15 cellular contexts compared by ENCODE assay signal in genomic region chr12:130134563-130134915, GRCh38. TPM values are rescaled to one million over a fixed set of nuclear protein-coding genes. Genes with fewer than 3 reads are reported as not detected.
DNase-seq lines count a peak whose midpoint lies in the region; ATAC-seq and TF ChIP-seq lines count a peak whose summit lies in the region.
"Had no signal": no experiment of that assay in that cellular context is flagged by ENCODE, and none has a peak within 500 bp of the region (broad histone marks: within the 10 kb centered on the region; RNA-seq: fewer than 3 reads in every experiment).

No MANE protein-coding gene starts in this region.

- no peak for TF ChIP-seq CTCF in DND-41 (IDR thresholded peaks at IDR 0.05; ENCODE audit: borderline replicate concordance, extremely low read depth, low read length, poor library complexity, severe bottlenecking)
- TF ChIP-seq CTCF in VCaP (conservative IDR thresholded peaks at IDR 0.05): no peak

- H3K79me1 ChIP-seq in neuronal stem cell (ENCODE audit: low read depth, low read length): no peaks in the 10 kb centered on the region

- peak overlapping the region; percentile 49 for H3K14ac ChIP-seq in neuronal stem cell (ENCODE audit: low read length)

- no peaks in the 10 kb centered on the region for H3K36me3 ChIP-seq in DND-41 (ENCODE audit: insufficient read depth, low read length)
- no peaks in the 10 kb centered on the region for H3K36me3 ChIP-seq in neuronal stem cell (replicated peaks in 1 of 2; ENCODE audit: control insufficient read depth in 2 of 2, insufficient read depth in 2 of 2, low read length in 2 of 2)
- H3K36me3 ChIP-seq: HAP-1 had no signal

- H3K9me3 ChIP-seq in DND-41 (ENCODE audit: insufficient read depth, low read length, severe bottlenecking): no peaks in the 10 kb centered on the region
- H3K9me3 ChIP-seq in neuronal stem cell (replicated peaks in 1 of 2; ENCODE audit: control insufficient read depth in 2 of 2, insufficient read depth in 1 of 2, low read depth in 1 of 2, low read length in 2 of 2): peaks cover 0 to 2% of the 10 kb centered on the region in 2 donors
- H3K9me3 ChIP-seq: HAP-1 had no signal

- H3K27ac ChIP-seq in DND-41 (ENCODE audit: low read length) (no peak overlapping the region), VCaP (peak overlapping the region; percentile 38; the same call in 1 of the 2 replicates), neuronal stem cell (replicated peaks; ENCODE audit: low read length) (no peak overlapping the region)

- no peak for ATAC-seq in DND-41 (ENCODE audit: insufficient read depth, low read depth)
- ATAC-seq: GM23338 had no signal

- peak overlapping the region in 1 of 2 experiments; percentile 5; a peak in 1 of 4 replicates for H3K4me3 ChIP-seq in DND-41 (ENCODE audit: low read depth in 1 of 2, low read length in 2 of 2)
- H3K4me3 ChIP-seq in neuronal stem cell (ENCODE audit: low read length in 2 of 2): no peak overlapping the region
- H3K4me3 ChIP-seq: GM23338, HAP-1 had no signal

- DNase-seq in DND-41 (no peak), neuronal stem cell (ENCODE audit: low spot score) (no peak), middle frontal gyrus (ENCODE audit: extremely low spot score, low spot score) (no peak), NAMALWA (ENCODE audit: low spot score) (no peak), NCI-H2029 (lab: John Stamatoyannopoulos, UW) (no peak)
- DNase-seq: Calu3; CD4-positive, alpha-beta memory T cell; COR-L47; DMS53; DMS79 treated with DMSO at 0.1 percent for 48 hours; HFFc6 had no signal

- H2BK5ac ChIP-seq in neuronal stem cell (ENCODE audit: low read length): no peak overlapping the region

- H2AK5ac ChIP-seq in neuronal stem cell (ENCODE audit: low read depth, low read length): peak overlapping the region; percentile 21

- no peak overlapping the region for H3K18ac ChIP-seq in neuronal stem cell (ENCODE audit: low read length)

- no peak overlapping the region for H4K91ac ChIP-seq in neuronal stem cell (ENCODE audit: low read depth, low read length, poor library complexity)

- no peak overlapping the region for H2BK12ac ChIP-seq in neuronal stem cell (ENCODE audit: low read length)

- peak overlapping the region; percentile 61; the same call in 1 of the 2 replicates for H3K4me2 ChIP-seq in DND-41 (ENCODE audit: insufficient read depth, low read length)
- H3K4me2 ChIP-seq in neuronal stem cell (ENCODE audit: insufficient read depth, low read length, poor library complexity, severe bottlenecking): no peak overlapping the region
- H3K4me2 ChIP-seq: GM23338 had no signal

- no peak overlapping the region for H4K8ac ChIP-seq in neuronal stem cell (ENCODE audit: low read depth, low read length)

- H3K4me1 ChIP-seq in DND-41 (ENCODE audit: insufficient read depth, low read length) (peaks cover 30% of the 10 kb centered on the region), neuronal stem cell (ENCODE audit: control insufficient read depth in 2 of 2, insufficient read depth in 1 of 2, low read depth in 1 of 2, low read length in 2 of 2) (peaks cover 0 to 6% of the 10 kb centered on the region in 2 donors)
- H3K4me1 ChIP-seq: HAP-1 had no signal

- H2BK120ac ChIP-seq in neuronal stem cell (ENCODE audit: low read depth, low read length): no peak overlapping the region

- peaks cover 53% of the 10 kb centered on the region for H4K20me1 ChIP-seq in DND-41 (ENCODE audit: insufficient read depth, low read length)

- no peak overlapping the region for H2AFZ ChIP-seq in DND-41 (ENCODE audit: low read depth, low read length)
- H2AFZ ChIP-seq in neuronal stem cell (ENCODE audit: low read length): no peak overlapping the region
- H2AFZ ChIP-seq: GM23338 had no signal

- no peak overlapping the region for H3K4ac ChIP-seq in neuronal stem cell (ENCODE audit: low read length)

- no peak overlapping the region for H3K23ac ChIP-seq in neuronal stem cell (ENCODE audit: low read depth, low read length, poor library complexity)

- no peak overlapping the region for H2BK15ac ChIP-seq in neuronal stem cell (ENCODE audit: low read length)

- no peak overlapping the region for H3K9ac ChIP-seq in DND-41 (ENCODE audit: low read depth, low read length)
- no peak overlapping the region for H3K9ac ChIP-seq in neuronal stem cell (ENCODE audit: low read depth, low read length, poor library complexity)

- peaks cover 23% of the 10 kb centered on the region for H3K27me3 ChIP-seq in DND-41 (ENCODE audit: insufficient read depth, low read length, poor library complexity)
- peaks cover 0 to 52% (median 37%) of the 10 kb centered on the region in 3 experiments for H3K27me3 ChIP-seq in neuronal stem cell (ENCODE audit: control insufficient read depth in 3 of 3, insufficient read depth in 3 of 3, low read depth in 1 of 3, low read length in 3 of 3)

- WGBS in neuronal stem cell (ENCODE audit: extremely low coverage in 2 of 2, insufficient read length in 2 of 2, insufficient replicate concordance in 1 of 2), 2 donors: no CpG with 5 or more reads among the region's 8 CpGs

- no peaks in the 10 kb centered on the region for H3K79me2 ChIP-seq in DND-41 (ENCODE audit: insufficient read depth, low read length)

RNA-seq across cellular contexts. Expression of gene FZD10, which starts 27.7 kb away (rescaled TPM):
- 0.38 TPM for polyA plus RNA-seq in neuronal stem cell (2013, experiment 1 of 2)
- polyA plus RNA-seq in neuronal stem cell (2013, experiment 2 of 2): 0.36 TPM
- polyA plus RNA-seq: BJ; CD4-positive, alpha-beta memory T cell had no signal
